Comparison of ENCODE assay signal across 16 cellular contexts in genomic region chr12:79769860-79770485, GRCh38.
DNase-seq lines count a peak whose midpoint lies in the region; ATAC-seq and TF ChIP-seq lines count a peak whose summit lies in the region.
"Had no signal": no experiment of that assay in that cellular context is flagged by ENCODE, and none has a peak within 500 bp of the region (broad histone marks: within the 10 kb centered on the region; RNA-seq: fewer than 3 reads in every experiment).

No MANE protein-coding gene starts in this region.

- no peaks in the 10 kb centered on the region for H4K20me1 ChIP-seq in GM23338 (replicated peaks; ENCODE audit: insufficient read depth)
- H4K20me1 ChIP-seq: BLaER1 treated with 17β-estradiol and CSF1 and Interleukin-3, amounts not matched to agents 10 nM and 100 nM had no signal

- no peaks in the 10 kb centered on the region for H3F3A ChIP-seq in GM23338 (replicated peaks; ENCODE audit: low read depth)

- TF ChIP-seq POLR2A in heart left ventricle (IDR thresholded peaks at IDR 0.05) (no peak), prostate gland (IDR thresholded peaks at IDR 0.05) (no peak)

- no peaks in the 10 kb centered on the region for H3K9me3 ChIP-seq in heart left ventricle
- H3K9me3 ChIP-seq in prostate gland: no peaks in the 10 kb centered on the region
- H3K9me3 ChIP-seq: BLaER1 treated with 17β-estradiol and CSF1 and Interleukin-3, amounts not matched to agents 10 nM and 100 nM had no signal

- no peak overlapping the region for H2AFZ ChIP-seq in GM23338

- TF ChIP-seq CTCF in GM23338 (conservative IDR thresholded peaks at IDR 0.05; ENCODE audit: low read depth in 2 of 2) (no peak), heart left ventricle (IDR thresholded peaks at IDR 0.05) (no peak), nephron progenitor cell (IDR thresholded peaks at IDR 0.05) (no peak), prostate gland (IDR thresholded peaks at IDR 0.05) (no peak)

- H3K79me2 ChIP-seq in GM23338 (replicated peaks; ENCODE audit: insufficient read depth): no peaks in the 10 kb centered on the region

- DNase-seq in NCI-H526 (lab: John Stamatoyannopoulos, UW) (peak; percentile 3 to 33), NCI-H526 treated with DMSO at 0.1 percent for 48 hours (lab: John Stamatoyannopoulos, UW) (no peak), GM23338 (ENCODE audit: low spot score) (no peak), heart left ventricle (no peak), nephron progenitor cell (no peak), NCI-H1694 (lab: John Stamatoyannopoulos, UW) (no peak), NCI-H2081 treated with DMSO at 0.1 percent for 48 hours (lab: John Stamatoyannopoulos, UW) (no peak), prostate gland (ENCODE audit: low spot score) (no peak)
- DNase-seq: AML-193; CD4-positive, CD25-positive, alpha-beta regulatory T cell; DMS53; GF-D8; H7; IMR-90 had no signal

- H3K27ac ChIP-seq in GM23338 (ENCODE audit: low read depth) (no peak overlapping the region), heart left ventricle (peak overlapping the region in 6 of 12 donors; percentile 38 to 77 (median 60)), prostate gland (no peak overlapping the region)
- H3K27ac ChIP-seq: 22Rv1; BLaER1 treated with 17β-estradiol and CSF1 and Interleukin-3, amounts not matched to agents 10 nM and 100 nM had no signal

- H3K27me3 ChIP-seq in GM23338 (ENCODE audit: insufficient read depth) (no peaks in the 10 kb centered on the region), heart left ventricle (no peaks in the 10 kb centered on the region), prostate gland (replicated peaks; ENCODE audit: insufficient read depth) (no peaks in the 10 kb centered on the region)
- H3K27me3 ChIP-seq: BLaER1 treated with 17β-estradiol and CSF1 and Interleukin-3, amounts not matched to agents 10 nM and 100 nM had no signal

- no peaks in the 10 kb centered on the region for H3K9me2 ChIP-seq in GM23338 (ENCODE audit: insufficient read depth)

- H3K36me3 Mint-ChIP-seq in GM23338 (ENCODE audit: low read depth) (peaks cover 4% of the 10 kb centered on the region; the same call in 2 of the 3 replicates), nephron progenitor cell (ENCODE audit: low read depth) (peaks cover 15% of the 10 kb centered on the region)

- no peaks in the 10 kb centered on the region for H3K36me3 ChIP-seq in GM23338 (ENCODE audit: insufficient read depth)
- H3K36me3 ChIP-seq in heart left ventricle: peaks cover 0 to 18% (median 5%) of the 10 kb centered on the region in 9 donors
- no peaks in the 10 kb centered on the region for H3K36me3 ChIP-seq in prostate gland

- peaks cover 5% of the 10 kb centered on the region; the same call in 2 of the 3 replicates for H3K4me1 Mint-ChIP-seq in GM23338
- no peaks in the 10 kb centered on the region for H3K4me1 Mint-ChIP-seq in nephron progenitor cell

- ATAC-seq in GM23338 (peak; percentile 51), heart left ventricle (peak in 3 of 4 donors; percentile 40 to 72 (median 51))

- H3K27ac Mint-ChIP-seq in GM23338 (no peak overlapping the region), nephron progenitor cell (peak overlapping the region; percentile 9)

- H3K9me3 Mint-ChIP-seq in GM23338: no peaks in the 10 kb centered on the region
- no peaks in the 10 kb centered on the region for H3K9me3 Mint-ChIP-seq in nephron progenitor cell
- H3K9me3 Mint-ChIP-seq: CD4-positive, CD25-positive, alpha-beta regulatory T cell had no signal

- intact Hi-C loops in heart left ventricle (cut with DNase I) (loop anchor here in 4 of 10 donors (5.0 to 10.0 kb wide), 3 partner anchors 165 to 415 kb away; partner anchors contain the start of gene PPP1R12A (in 2 of the 4)), prostate gland (cut with DNase I) (no loop called here)

- WGBS in heart left ventricle, 4 donors: 71 to 77% (median 75%) methylated on average over 2 of the region's 2 CpGs
- WGBS in prostate gland: 95% methylated on average over 2 of the region's 2 CpGs

- H3K4me3 Mint-ChIP-seq in GM23338 (no peak overlapping the region), nephron progenitor cell (no peak overlapping the region)
- H3K4me3 Mint-ChIP-seq: CD4-positive, CD25-positive, alpha-beta regulatory T cell had no signal

- H3K4me3 ChIP-seq in GM23338: no peak overlapping the region
- no peak overlapping the region for H3K4me3 ChIP-seq in heart left ventricle
- H3K4me3 ChIP-seq in prostate gland: no peak overlapping the region
- H3K4me3 ChIP-seq: BLaER1 treated with 17β-estradiol and CSF1 and Interleukin-3, amounts not matched to agents 10 nM and 100 nM had no signal

- no peak overlapping the region for H3K4me2 ChIP-seq in GM23338
- H3K4me2 ChIP-seq: BLaER1 treated with 17β-estradiol and CSF1 and Interleukin-3, amounts not matched to agents 10 nM and 100 nM had no signal

- H3K4me1 ChIP-seq in GM23338 (ENCODE audit: insufficient read depth) (no peaks in the 10 kb centered on the region), heart left ventricle (peaks cover 0 to 18% (median 6%) of the 10 kb centered on the region in 12 donors), prostate gland (replicated peaks) (no peaks in the 10 kb centered on the region)
- H3K4me1 ChIP-seq: BLaER1 treated with 17β-estradiol and CSF1 and Interleukin-3, amounts not matched to agents 10 nM and 100 nM had no signal

- H3K27me3 Mint-ChIP-seq in GM23338 (ENCODE audit: insufficient read depth, low read depth, poor library complexity) (peaks cover 5% of the 10 kb centered on the region), nephron progenitor cell (ENCODE audit: low read depth, poor library complexity) (no peaks in the 10 kb centered on the region)

TF ChIP-seq in GM23338, 12 proteins besides CTCF, POLR2A, EP300 and RAD21 (continues in another document):
- TF ChIP-seq EZH2 (IDR thresholded peaks at IDR 0.05; ENCODE audit: low read depth, unreplicated experiment) (no peak), ZNF331 (CRISPR knock-in tag; IDR thresholded peaks at IDR 0.05; ENCODE audit: low read depth) (no peak), NANOG (IDR thresholded peaks at IDR 0.05; ENCODE audit: borderline replicate concordance) (no peak), POLR2AphosphoS5 (IDR thresholded peaks at IDR 0.05; ENCODE audit: low read depth) (no peak), STAT1 (IDR thresholded peaks at IDR 0.05; ENCODE audit: unreplicated experiment) (no peak), JUNB (IDR thresholded peaks at IDR 0.05; ENCODE audit: unreplicated experiment) (no peak), REST (IDR thresholded peaks at IDR 0.05; ENCODE audit: unreplicated experiment) (no peak), ZNF114 (CRISPR knock-in tag; IDR thresholded peaks at IDR 0.05) (no peak)

Comparison
In these comparisons a context has a peak if more than half of its experiments do, and no peak if none do; other contexts are left out.
1. DNase-seq: peak in NCI-H526 (2 of 2); none in NCI-H526 treated with DMSO at 0.1 percent for 48 hours (single experiment), GM23338 (single experiment), heart left ventricle (0 of 5), nephron progenitor cell (single experiment), NCI-H1694 (single experiment), NCI-H2081 treated with DMSO at 0.1 percent for 48 hours (single experiment) and prostate gland (single experiment).